9 cellular contexts compared by ENCODE assay signal in the genomic region with DNA sequence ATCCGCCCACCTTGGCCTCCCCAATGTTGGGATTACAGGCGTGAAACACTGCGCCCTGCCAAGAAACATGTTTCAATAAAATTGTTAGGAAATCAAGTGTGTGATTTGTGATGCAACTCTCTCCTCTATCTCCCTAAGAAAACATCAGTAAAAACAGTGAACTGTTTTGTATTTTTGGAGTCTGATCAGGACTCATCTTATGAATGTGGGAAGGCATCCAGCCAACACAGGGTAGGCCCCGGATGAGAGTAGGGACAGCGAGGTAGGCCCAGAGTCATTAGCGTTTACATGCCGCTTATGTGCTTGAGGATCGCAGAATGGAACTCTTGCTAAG. TPM values are rescaled to one million over a fixed set of nuclear protein-coding genes. Genes with fewer than 3 reads are reported as not detected.
A peak's percentile ranks its signal among the peaks of the same experiment; 100 is the strongest.
DNase-seq lines count a peak whose midpoint lies in the region; ATAC-seq and TF ChIP-seq lines count a peak whose summit lies in the region.
"Had no signal": no experiment of that assay in that cellular context is flagged by ENCODE, and none has a peak within 500 bp of the region (broad histone marks: within the 10 kb centered on the region; RNA-seq: fewer than 3 reads in every experiment).

No MANE protein-coding gene starts in this region.

- no peaks in the 10 kb centered on the region for H3K9me3 Mint-ChIP-seq in WTC11

- no peaks in the 10 kb centered on the region for H3K27me3 Mint-ChIP-seq in WTC11 (ENCODE audit: low read depth)

- POLR2A ChIA-PET in WTC11 (lab: Charles Lee), result interaction anchor here (2.7 kb wide), 1 partner anchor 9 kb away, joined by 26 read pairs; the partner anchor contains the start of gene WDR82

- H3K36me3 Mint-ChIP-seq in WTC11, result no peaks in the 10 kb centered on the region

- H3K9me3 ChIP-seq in right cardiac atrium (ENCODE audit: control insufficient read depth, low read length), result no peaks in the 10 kb centered on the region
- no peaks in the 10 kb centered on the region for H3K9me3 ChIP-seq in skeletal muscle tissue (ENCODE audit: control insufficient read depth in 3 of 3, low read length in 3 of 3)

- peak overlapping the region; percentile 98 to 100 (median 99) for H3K9ac ChIP-seq in skeletal muscle tissue (ENCODE audit: low read depth in 1 of 3, low read length in 3 of 3)

- peak overlapping the region; percentile 88 for H3K4me3 Mint-ChIP-seq in WTC11

- 73% methylated on average over 8 of the region's 8 CpGs for WGBS in right cardiac atrium

- peaks cover 5% of the 10 kb centered on the region for H3K4me1 Mint-ChIP-seq in WTC11

- ATAC-seq in WTC11 (no peak), right cardiac atrium (peak in 1 of 2 donors; percentile 44), HG03025 (IDR thresholded peaks at IDR 0.05; ENCODE audit: low FRiP score, unreplicated experiment) (no peak), HG03460 (IDR thresholded peaks at IDR 0.05; ENCODE audit: unreplicated experiment) (no peak)

- H3K27ac ChIP-seq in right cardiac atrium (ENCODE audit: low read length) (peak overlapping the region; percentile 94), skeletal muscle tissue (ENCODE audit: low read depth, low read length) (peak overlapping the region; percentile 100)

- TF ChIP-seq CTCF in WTC11 (IDR thresholded peaks at IDR 0.05), result no peak

- H3K27ac Mint-ChIP-seq in WTC11, result peak overlapping the region; percentile 100

- DNase-seq in H7 (peak; percentile 34), WTC11 (ENCODE audit: low spot score) (peak; percentile 7), right cardiac atrium (peak in 2 of 3 donors; percentile 49 to 69), NCI-H1105 treated with DMSO at 0.1 percent for 48 hours (lab: John Stamatoyannopoulos, UW) (no peak), DMS114 treated with DMSO at 0.1 percent for 48 hours (lab: John Stamatoyannopoulos, UW; ENCODE audit: unreplicated experiment) (no peak)
- DNase-seq: NCI-H1694 had no signal

- intact Hi-C loops in right cardiac atrium (cut with DNase I), result no loop called here

- CTCF ChIA-PET in WTC11 (lab: Charles Lee), result interaction anchor here (1.3 to 2.7 kb wide), 2 partner anchors 66 to 98 kb away, joined by 8 to 20 read pairs; no protein-coding TSS in a partner anchor

- H3K27me3 ChIP-seq in H7 (ENCODE audit: control insufficient read depth, insufficient read depth, low read length) (no peaks in the 10 kb centered on the region), right cardiac atrium (ENCODE audit: control insufficient read depth, insufficient read depth) (no peaks in the 10 kb centered on the region), skeletal muscle tissue (ENCODE audit: control insufficient read depth in 3 of 3, insufficient read depth in 3 of 3, low read length in 3 of 3) (no peaks in the 10 kb centered on the region)

- H3K4me1 ChIP-seq in right cardiac atrium (ENCODE audit: control insufficient read depth, insufficient read depth, low read length), result peaks cover 4% of the 10 kb centered on the region
- H3K4me1 ChIP-seq in skeletal muscle tissue (ENCODE audit: control insufficient read depth in 3 of 3, insufficient read depth in 3 of 3, low read length in 3 of 3), result peaks cover 10 to 25% (median 11%) of the 10 kb centered on the region in 3 donors

- H3K4me3 ChIP-seq in H7 (ENCODE audit: insufficient read depth, low read depth, low read length) (peak overlapping the region; percentile 64; the same call in 1 of the 2 replicates), right cardiac atrium (ENCODE audit: low read length) (peak overlapping the region; percentile 57), skeletal muscle tissue (ENCODE audit: low read length in 3 of 3) (peak overlapping the region; percentile 96 to 99 (median 99))

- H3K36me3 ChIP-seq in H7 (replicated peaks; ENCODE audit: control insufficient read depth, insufficient read depth, low read length) (no peaks in the 10 kb centered on the region; the same call in 1 of the 2 replicates), skeletal muscle tissue (ENCODE audit: control insufficient read depth in 3 of 3, insufficient read depth in 3 of 3, low read length in 3 of 3) (peaks cover 0 to 9% (median 4%) of the 10 kb centered on the region in 3 donors)

TF ChIP-seq in WTC11, 78 proteins besides CTCF, POLR2A, EP300 and RAD21:
- TF ChIP-seq, protein P1, sequence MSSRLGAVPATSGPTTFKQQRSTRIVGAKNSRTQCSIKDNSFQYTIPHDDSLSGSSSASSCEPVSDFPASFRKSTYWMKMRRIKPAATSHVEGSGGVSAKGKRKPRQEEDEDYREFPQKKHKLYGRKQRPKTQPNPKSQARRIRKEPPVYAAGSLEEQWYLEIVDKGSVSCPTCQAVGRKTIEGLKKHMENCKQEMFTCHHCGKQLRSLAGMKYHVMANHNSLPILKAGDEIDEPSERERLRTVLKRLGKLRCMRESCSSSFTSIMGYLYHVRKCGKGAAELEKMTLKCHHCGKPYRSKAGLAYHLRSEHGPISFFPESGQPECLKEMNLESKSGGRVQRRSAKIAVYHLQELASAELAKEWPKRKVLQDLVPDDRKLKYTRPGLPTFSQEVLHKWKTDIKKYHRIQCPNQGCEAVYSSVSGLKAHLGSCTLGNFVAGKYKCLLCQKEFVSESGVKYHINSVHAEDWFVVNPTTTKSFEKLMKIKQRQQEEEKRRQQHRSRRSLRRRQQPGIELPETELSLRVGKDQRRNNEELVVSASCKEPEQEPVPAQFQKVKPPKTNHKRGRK (CRISPR knock-in tag; IDR thresholded peaks at IDR 0.05; ENCODE audit: borderline replicate concordance), result no peak
- TF ChIP-seq IRF2 (CRISPR knock-in tag; IDR thresholded peaks at IDR 0.05; ENCODE audit: borderline replicate concordance, low read depth), result no peak
- TF ChIP-seq HMGA2 (CRISPR knock-in tag; IDR thresholded peaks at IDR 0.05), result no peak
- TF ChIP-seq GABPB1 (CRISPR knock-in tag; IDR thresholded peaks at IDR 0.05), result peak; percentile 25; the same call in 1 of the 2 replicates
- no peak for TF ChIP-seq PRRX2 (CRISPR knock-in tag; IDR thresholded peaks at IDR 0.05)

RNA-seq across cellular contexts. Expression of gene GLYCTK, which starts 0.9 kb away (rescaled TPM):
- total RNA-seq in H7 (2014; rRNA removed; shearing (Covaris generic)), result 6.1 and 8.5 TPM in 2 replicates
- total RNA-seq in WTC11 (2021) (5.8 to 8.7 TPM (median 6.2 TPM) in 3 replicates), right cardiac atrium (1 to 10 TPM; 4.2 to 7.5 (median 6.3) TPM), skeletal muscle tissue (4.2 TPM)
- polyA plus RNA-seq in right cardiac atrium, result 8.1 TPM

RNA-seq across cellular contexts. Expression of gene WDR82, which starts 8.3 kb away (rescaled TPM):
- total RNA-seq in H7 (2014; rRNA removed; shearing (Covaris generic)), result 60.3 and 63.8 TPM in 2 replicates
- total RNA-seq in WTC11 (2021) (64.6 to 69.7 TPM (median 64.9 TPM) in 3 replicates), right cardiac atrium (10 to 100 TPM; 61.0 to 65.5 (median 63.2) TPM), skeletal muscle tissue (69.9 TPM)
- polyA plus RNA-seq in right cardiac atrium, result 36.9 TPM

RNA-seq across cellular contexts. Expression of gene DNAH1, which starts 29.4 kb away (rescaled TPM):
- 0.48 and 2.0 TPM in 2 replicates for total RNA-seq in H7 (2014; rRNA removed; shearing (Covaris generic))
- total RNA-seq in WTC11 (2021) (1.5 to 3.7 TPM (median 2.8 TPM) in 3 replicates), right cardiac atrium (1 to 10 TPM; 3.0 to 4.0 (median 3.7) TPM), skeletal muscle tissue (2.1 TPM)
- 2.6 TPM for polyA plus RNA-seq in right cardiac atrium

RNA-seq across cellular contexts. Expression of gene PPM1M, which starts 41.2 kb away (rescaled TPM):
- 2.9 and 4.5 TPM in 2 replicates for total RNA-seq in H7 (2014; rRNA removed; shearing (Covaris generic))
- total RNA-seq in WTC11 (2021), result 5.1 to 7.0 TPM (median 6.0 TPM) in 3 replicates
- total RNA-seq in right cardiac atrium, result 10 to 100 TPM; 11.3 to 16.3 (median 14.7) TPM
- 9.5 TPM for polyA plus RNA-seq in right cardiac atrium
- 8.4 TPM for total RNA-seq in skeletal muscle tissue

RNA-seq across cellular contexts. Expression of gene TWF2, which starts 47.8 kb away (rescaled TPM):
- 85.8 and 99.0 TPM in 2 replicates for total RNA-seq in H7 (2014; rRNA removed; shearing (Covaris generic))
- 60.8 to 71.1 TPM (median 66.3 TPM) in 3 replicates for total RNA-seq in WTC11 (2021)
- 10 to 100 TPM; 32.0 to 70.0 (median 45.0) TPM for total RNA-seq in right cardiac atrium
- polyA plus RNA-seq in right cardiac atrium, result 56.5 TPM
- 18.8 TPM for total RNA-seq in skeletal muscle tissue

Comparison
In these comparisons a context has a peak if more than half of its experiments do, and no peak if none do; other contexts are left out.
1. DNase-seq: peak in H7 (single experiment), WTC11 (single experiment) and right cardiac atrium (2 of 3); none in NCI-H1105 treated with DMSO at 0.1 percent for 48 hours (single experiment) and DMS114 treated with DMSO at 0.1 percent for 48 hours (single experiment).
2. Peak in every context shown above with its lines, with median percentiles within 50 percentile points of each other: H3K4me3 ChIP-seq.